ENCODE assay signal across 1 cellular context in genomic region chr17:28335959-28336871, GRCh38.
TF ChIP-seq lines count a peak whose summit lies in the region.

No MANE protein-coding gene starts in this region.

TF ChIP-seq in HEK293, 187 proteins besides CTCF, POLR2A, EP300 and RAD21 (continued from another document and continues in another):
- TF ChIP-seq TSHZ1 (tag by site-specific recombination; IDR thresholded peaks at IDR 0.05; ENCODE audit: borderline replicate concordance) (0 out of 2 replicates have a peak, but pooled peaks have one; percentile 5), ZBTB17 (tag by site-specific recombination; IDR thresholded peaks at IDR 0.05) (peak; percentile 87), ZNF777 (tag by site-specific recombination; IDR thresholded peaks at IDR 0.05; ENCODE audit: borderline replicate concordance) (peak; percentile 74; the same call in 1 of the 2 replicates), ZNF514 (tag by site-specific recombination; IDR thresholded peaks at IDR 0.05) (no peak), ZNF792 (tag by site-specific recombination; IDR thresholded peaks at IDR 0.05) (peak; percentile 23; the same call in 1 of the 2 replicates), ZNF747 (tag by site-specific recombination; IDR thresholded peaks at IDR 0.05) (no peak), ZNF654 (tag by site-specific recombination; IDR thresholded peaks at IDR 0.05; ENCODE audit: low read depth) (no peak), PRDM10 (tag by site-specific recombination; IDR thresholded peaks at IDR 0.05) (peak; percentile 79), ZNF548 (tag by site-specific recombination; IDR thresholded peaks at IDR 0.05) (no peak), PRDM6 (tag by site-specific recombination; IDR thresholded peaks at IDR 0.05) (no peak), BCL6B (tag by site-specific recombination; IDR thresholded peaks at IDR 0.05) (peak; percentile 70; the same call in 1 of the 2 replicates), ZNF121 (tag by site-specific recombination; IDR thresholded peaks at IDR 0.05) (peak; percentile 41; the same call in 1 of the 2 replicates), ZNF366 (tag by site-specific recombination; conservative IDR thresholded peaks at IDR 0.05) (peak; percentile 85), ZNF335 (tag by site-specific recombination; conservative IDR thresholded peaks at IDR 0.05) (peak; percentile 81), ZNF394 (tag by site-specific recombination; IDR thresholded peaks at IDR 0.05; ENCODE audit: borderline replicate concordance) (peak; percentile 48; the same call in 1 of the 2 replicates), ZNF341 (tag by site-specific recombination; IDR thresholded peaks at IDR 0.05; ENCODE audit: low read depth) (peak; percentile 72; the same call in 1 of the 2 replicates), ZNF426 (tag by site-specific recombination; IDR thresholded peaks at IDR 0.05) (no peak), ZNF23 (tag by site-specific recombination; IDR thresholded peaks at IDR 0.05; ENCODE audit: borderline replicate concordance) (no peak), ZNF585B (tag by site-specific recombination; IDR thresholded peaks at IDR 0.05) (no peak), ZSCAN5A (tag by site-specific recombination; IDR thresholded peaks at IDR 0.05) (no peak), PATZ1 (tag by site-specific recombination; IDR thresholded peaks at IDR 0.05) (peak; percentile 34), OSR2 (tag by site-specific recombination; IDR thresholded peaks at IDR 0.05) (no peak), ZNF449 (tag by site-specific recombination; IDR thresholded peaks at IDR 0.05) (no peak), KLF9 (tag by site-specific recombination; IDR thresholded peaks at IDR 0.05; ENCODE audit: low read depth) (peak; percentile 51; the same call in 1 of the 2 replicates), KLF8 (tag by site-specific recombination; IDR thresholded peaks at IDR 0.05) (peak; percentile 83), KLF10 (tag by site-specific recombination; IDR thresholded peaks at IDR 0.05) (peak; percentile 55; the same call in 1 of the 2 replicates), ZBTB21 (tag by site-specific recombination; IDR thresholded peaks at IDR 0.05) (peak; percentile 91), PRDM2 (tag by site-specific recombination; IDR thresholded peaks at IDR 0.05; ENCODE audit: borderline replicate concordance) (no peak), ZNF629 (tag by site-specific recombination; IDR thresholded peaks at IDR 0.05) (peak; percentile 96), EGR2 (tag by site-specific recombination; IDR thresholded peaks at IDR 0.05; ENCODE audit: low read depth) (no peak; the same call in 1 of the 2 replicates)
